ENCODE assay signal across 8 cellular contexts in the genomic region with DNA sequence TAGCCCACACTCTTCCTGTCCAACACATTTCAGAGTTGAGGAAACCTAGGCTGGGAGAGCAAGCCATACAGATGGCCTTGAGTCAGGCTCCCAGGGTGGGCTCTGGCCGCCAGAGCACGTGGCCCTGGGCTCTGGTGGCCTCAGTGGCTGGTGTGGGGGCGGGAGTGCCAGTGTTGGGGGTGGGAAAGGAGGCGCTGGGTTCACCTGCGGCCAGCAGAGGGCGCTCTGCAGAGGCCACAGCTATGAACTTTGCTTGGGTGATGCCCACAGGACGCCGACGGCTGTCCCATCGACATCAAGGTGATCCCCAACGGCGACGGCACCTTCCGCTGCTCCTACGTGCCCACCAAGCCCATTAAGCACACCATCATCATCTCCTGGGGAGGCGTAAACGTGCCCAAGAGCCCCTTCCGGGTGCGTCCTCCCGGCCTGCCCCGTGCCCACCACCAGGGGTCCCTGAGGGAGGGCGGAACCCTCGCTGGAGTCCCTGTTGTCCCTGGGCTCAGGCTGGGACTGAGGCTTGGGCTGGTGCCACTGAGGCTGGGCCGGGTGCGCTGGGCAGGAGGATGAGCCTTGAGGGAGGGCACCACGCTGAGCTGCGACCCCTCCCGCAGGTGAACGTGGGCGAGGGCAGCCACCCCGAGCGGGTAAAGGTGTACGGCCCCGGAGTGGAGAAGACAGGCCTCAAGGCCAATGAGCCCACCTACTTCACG. TPM values are rescaled to one million over a fixed set of nuclear protein-coding genes. Genes with fewer than 3 reads are reported as not detected.
DNase-seq lines count a peak whose midpoint lies in the region; ATAC-seq and TF ChIP-seq lines count a peak whose summit lies in the region.

No MANE protein-coding gene starts in this region.

- no peaks in the 10 kb centered on the region for H3K36me3 Mint-ChIP-seq in activated naive CD8-positive, alpha-beta T cell treated with anti-CD3 and anti-CD28 coated beads for 36 hours

- H3K79me2 ChIP-seq in hepatocyte: no peaks in the 10 kb centered on the region

- H3K27me3 ChIP-seq in SJCRH30 (no peaks in the 10 kb centered on the region), hepatocyte (no peaks in the 10 kb centered on the region)

- no peak overlapping the region for H3K4me2 ChIP-seq in hepatocyte

- no peaks in the 10 kb centered on the region for H3K4me1 ChIP-seq in SJCRH30
- H3K4me1 ChIP-seq in hepatocyte (ENCODE audit: insufficient read depth): no peaks in the 10 kb centered on the region

- H3K36me3 ChIP-seq in SJCRH30 (peaks cover 94% of the 10 kb centered on the region), hepatocyte (replicated peaks; ENCODE audit: insufficient read depth, low read depth) (no peaks in the 10 kb centered on the region)

- DNase-seq in activated gamma-delta T cell treated with Interleukin-2 at 50 U/mL for 16 hours (peak; percentile 49), activated gamma-delta T cell (lab: John Stamatoyannopoulos, UW) (no peak), SJCRH30 (peak; percentile 38 to 59), hepatocyte (ENCODE audit: low spot score) (no peak)
- DNase-seq in activated naive CD8-positive, alpha-beta T cell treated with anti-CD3 and anti-CD28 coated beads for 36 hours: peak; percentile 66
- peak; percentile 64 to 71 for DNase-seq in stimulated activated CD4-positive, alpha-beta T cell treated with anti-CD3 and anti-CD28 coated beads, Interleukin-2, amount 100 ng/mL, for 24 hours

- no peaks in the 10 kb centered on the region for H3K9me3 ChIP-seq in SJCRH30 (replicated peaks)
- H3K9me3 ChIP-seq in hepatocyte (ENCODE audit: low read depth): no peaks in the 10 kb centered on the region

- no peak overlapping the region for H3K27ac Mint-ChIP-seq in activated naive CD8-positive, alpha-beta T cell treated with anti-CD3 and anti-CD28 coated beads for 36 hours

- H3K9me3 Mint-ChIP-seq in activated naive CD8-positive, alpha-beta T cell treated with anti-CD3 and anti-CD28 coated beads for 36 hours: no peaks in the 10 kb centered on the region

- no peaks in the 10 kb centered on the region for H3K9me2 ChIP-seq in hepatocyte (replicated peaks; ENCODE audit: insufficient read depth)

- H3K4me3 Mint-ChIP-seq in activated naive CD8-positive, alpha-beta T cell treated with anti-CD3 and anti-CD28 coated beads for 36 hours: no peak overlapping the region

- no peaks in the 10 kb centered on the region for H4K20me1 ChIP-seq in hepatocyte (ENCODE audit: insufficient read depth, poor library complexity, severe bottlenecking)

- peak; percentile 61 for TF ChIP-seq CTCF in hepatocyte (IDR thresholded peaks at IDR 0.05; ENCODE audit: poor library complexity)

- WGBS in hepatocyte (ENCODE audit: low lambda C conversion rate, missing lambda C conversion rate): 78% methylated on average over 22 of the region's 35 CpGs

- H3K4me1 Mint-ChIP-seq in activated naive CD8-positive, alpha-beta T cell treated with anti-CD3 and anti-CD28 coated beads for 36 hours: peaks cover 4% of the 10 kb centered on the region

- ATAC-seq in HG03565 (IDR thresholded peaks at IDR 0.05; ENCODE audit: unreplicated experiment) (no peak), GM18517 (IDR thresholded peaks at IDR 0.05; ENCODE audit: unreplicated experiment) (no peak)

- H3K27ac ChIP-seq in SJCRH30 (no peak overlapping the region), hepatocyte (no peak overlapping the region)

- H2AFZ ChIP-seq in hepatocyte: no peak overlapping the region

- H3K4me3 ChIP-seq in SJCRH30: no peak overlapping the region
- H3K4me3 ChIP-seq in hepatocyte: no peak overlapping the region

- H3K27me3 Mint-ChIP-seq in activated naive CD8-positive, alpha-beta T cell treated with anti-CD3 and anti-CD28 coated beads for 36 hours: no peaks in the 10 kb centered on the region

RNA-seq across cellular contexts. Expression of gene FLNC, which starts 11.9 kb away (rescaled TPM):
- 158 and 172 TPM in 2 replicates for total RNA-seq in SJCRH30 (2014; rRNA removed; shearing (Covaris generic))
- total RNA-seq in activated naive CD8-positive, alpha-beta T cell treated with anti-CD3 and anti-CD28 coated beads for 36 hours: under 1 TPM; 0.12 to 0.23 TPM
- 32.8 and 60.7 TPM in 2 replicates for total RNA-seq in hepatocyte
- polyA plus RNA-seq in hepatocyte: 40.4 and 46.6 TPM in 2 replicates

RNA-seq across cellular contexts. Expression of gene ATP6V1F, which starts 20.5 kb away (rescaled TPM):
- 95.8 and 115 TPM in 2 replicates for total RNA-seq in SJCRH30 (2014; rRNA removed; shearing (Covaris generic))
- 100 to 1,000 TPM; 125 to 127 TPM for total RNA-seq in activated naive CD8-positive, alpha-beta T cell treated with anti-CD3 and anti-CD28 coated beads for 36 hours
- total RNA-seq in hepatocyte: 181 and 184 TPM in 2 replicates
- 422 and 426 TPM in 2 replicates for polyA plus RNA-seq in hepatocyte

RNA-seq across cellular contexts. Expression of gene CCDC136, which starts 50.3 kb away (rescaled TPM):
- total RNA-seq in SJCRH30 (2014; rRNA removed; shearing (Covaris generic)): 11.8 and 16.5 TPM in 2 replicates
- 10 to 100 TPM; 10.8 to 11.0 TPM for total RNA-seq in activated naive CD8-positive, alpha-beta T cell treated with anti-CD3 and anti-CD28 coated beads for 36 hours
- 3.4 and 5.6 TPM in 2 replicates for total RNA-seq in hepatocyte
- polyA plus RNA-seq in hepatocyte: 3.8 and 8.3 TPM in 2 replicates

Comparison
In these comparisons a context has a peak if more than half of its experiments do, and no peak if none do; other contexts are left out.
1. DNase-seq: peak in activated gamma-delta T cell treated with Interleukin-2 at 50 U/mL for 16 hours (single experiment), SJCRH30 (2 of 2), activated naive CD8-positive, alpha-beta T cell treated with anti-CD3 and anti-CD28 coated beads for 36 hours (single experiment) and stimulated activated CD4-positive, alpha-beta T cell treated with anti-CD3 and anti-CD28 coated beads, Interleukin-2, amount 100 ng/mL, for 24 hours (2 of 2); none in activated gamma-delta T cell (single experiment) and hepatocyte (single experiment).
2. RNA of gene FLNC, which starts 11.9 kb away (total RNA-seq): 158 to 172 TPM in SJCRH30 and 32.8 to 60.7 TPM in hepatocyte; 0.12 to 0.23 TPM in activated naive CD8-positive, alpha-beta T cell treated with anti-CD3 and anti-CD28 coated beads for 36 hours; every median in the first group is over 10 times any median in the second.